1 cellular context compared by ENCODE assay signal in the genomic region with DNA sequence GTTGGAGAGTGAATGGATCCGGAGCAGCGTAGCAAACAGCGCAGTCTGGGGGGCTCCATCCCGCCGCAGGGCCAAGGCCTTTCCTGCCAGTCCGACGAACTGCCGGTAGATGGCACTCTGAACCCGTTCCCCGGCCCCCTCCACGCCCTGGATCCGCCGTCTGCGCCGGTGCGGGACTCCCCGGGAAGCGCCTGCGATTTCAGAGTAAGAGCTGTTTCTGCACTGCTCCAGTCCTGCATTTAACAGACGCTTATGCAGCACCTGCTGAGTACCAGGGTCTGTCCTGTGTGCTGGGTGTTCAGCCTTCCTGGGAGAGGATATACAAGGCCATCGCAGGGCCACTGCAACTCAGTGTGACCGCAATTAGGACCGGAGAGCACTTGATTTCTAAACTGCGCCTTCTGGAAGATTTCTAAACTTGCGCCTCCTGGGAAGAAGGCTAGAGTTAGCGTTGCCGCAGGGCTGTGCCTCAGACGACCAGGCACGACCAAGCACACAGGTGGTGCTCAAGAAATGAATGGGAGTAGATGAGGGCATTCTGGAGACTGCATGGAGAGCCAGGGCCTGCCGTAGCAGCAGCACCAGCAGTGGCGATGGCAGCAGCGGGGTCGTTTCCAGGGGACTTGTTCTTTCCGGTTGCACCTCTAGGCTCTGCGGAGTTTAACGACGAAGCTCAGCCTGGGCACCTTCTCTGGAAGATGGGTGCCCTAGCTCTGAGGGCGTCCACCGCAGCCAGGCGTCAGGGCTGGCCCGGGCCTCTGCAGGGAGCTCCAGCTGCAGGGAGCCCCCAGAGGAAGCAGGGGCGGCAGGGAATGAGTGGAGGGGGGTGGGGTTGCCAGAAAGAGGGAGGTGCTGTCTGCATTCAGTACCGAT.
TF ChIP-seq lines count a peak whose summit lies in the region.

No MANE protein-coding gene starts in this region.

TF ChIP-seq in K562, 482 proteins besides CTCF, POLR2A, EP300 and RAD21 (continued from another document):
- TF ChIP-seq, protein P1, sequence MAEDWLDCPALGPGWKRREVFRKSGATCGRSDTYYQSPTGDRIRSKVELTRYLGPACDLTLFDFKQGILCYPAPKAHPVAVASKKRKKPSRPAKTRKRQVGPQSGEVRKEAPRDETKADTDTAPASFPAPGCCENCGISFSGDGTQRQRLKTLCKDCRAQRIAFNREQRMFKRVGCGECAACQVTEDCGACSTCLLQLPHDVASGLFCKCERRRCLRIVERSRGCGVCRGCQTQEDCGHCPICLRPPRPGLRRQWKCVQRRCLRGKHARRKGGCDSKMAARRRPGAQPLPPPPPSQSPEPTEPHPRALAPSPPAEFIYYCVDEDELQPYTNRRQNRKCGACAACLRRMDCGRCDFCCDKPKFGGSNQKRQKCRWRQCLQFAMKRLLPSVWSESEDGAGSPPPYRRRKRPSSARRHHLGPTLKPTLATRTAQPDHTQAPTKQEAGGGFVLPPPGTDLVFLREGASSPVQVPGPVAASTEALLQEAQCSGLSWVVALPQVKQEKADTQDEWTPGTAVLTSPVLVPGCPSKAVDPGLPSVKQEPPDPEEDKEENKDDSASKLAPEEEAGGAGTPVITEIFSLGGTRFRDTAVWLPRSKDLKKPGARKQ (CRISPR knock-in tag; IDR thresholded peaks at IDR 0.05), result peak; percentile 99
- TF ChIP-seq HNRNPLL (IDR thresholded peaks at IDR 0.05; ENCODE audit: low read depth, low read length, poor library complexity, severe bottlenecking), result peak; percentile 98
- TF ChIP-seq FOXP1 (CRISPR knock-in tag; IDR thresholded peaks at IDR 0.05), result peak; percentile 64; the same call in 1 of the 2 replicates
- TF ChIP-seq FOS (IDR thresholded peaks at IDR 0.05; ENCODE audit: extremely low read depth, insufficient read length), result no peak
- TF ChIP-seq, protein P2, sequence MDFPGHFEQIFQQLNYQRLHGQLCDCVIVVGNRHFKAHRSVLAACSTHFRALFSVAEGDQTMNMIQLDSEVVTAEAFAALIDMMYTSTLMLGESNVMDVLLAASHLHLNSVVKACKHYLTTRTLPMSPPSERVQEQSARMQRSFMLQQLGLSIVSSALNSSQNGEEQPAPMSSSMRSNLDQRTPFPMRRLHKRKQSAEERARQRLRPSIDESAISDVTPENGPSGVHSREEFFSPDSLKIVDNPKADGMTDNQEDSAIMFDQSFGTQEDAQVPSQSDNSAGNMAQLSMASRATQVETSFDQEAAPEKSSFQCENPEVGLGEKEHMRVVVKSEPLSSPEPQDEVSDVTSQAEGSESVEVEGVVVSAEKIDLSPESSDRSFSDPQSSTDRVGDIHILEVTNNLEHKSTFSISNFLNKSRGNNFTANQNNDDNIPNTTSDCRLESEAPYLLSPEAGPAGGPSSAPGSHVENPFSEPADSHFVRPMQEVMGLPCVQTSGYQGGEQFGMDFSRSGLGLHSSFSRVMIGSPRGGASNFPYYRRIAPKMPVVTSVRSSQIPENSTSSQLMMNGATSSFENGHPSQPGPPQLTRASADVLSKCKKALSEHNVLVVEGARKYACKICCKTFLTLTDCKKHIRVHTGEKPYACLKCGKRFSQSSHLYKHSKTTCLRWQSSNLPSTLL (IDR thresholded peaks at IDR 0.05), result no peak
- no peak for TF ChIP-seq CHD2 (IDR thresholded peaks at IDR 0.05; ENCODE audit: low read depth, low read length)
- TF ChIP-seq RB1 (IDR thresholded peaks at IDR 0.05; ENCODE audit: low read depth), result peak; percentile 70
- TF ChIP-seq XRCC3 (IDR thresholded peaks at IDR 0.05), result no peak
- no peak for TF ChIP-seq ZNF79 (CRISPR knock-in tag; IDR thresholded peaks at IDR 0.05; ENCODE audit: low read depth)
- TF ChIP-seq KLF10 (CRISPR knock-in tag; IDR thresholded peaks at IDR 0.05), result no peak
- no peak for TF ChIP-seq ZNF143 (CRISPR knock-in tag; IDR thresholded peaks at IDR 0.05)
